In the genomic region with DNA sequence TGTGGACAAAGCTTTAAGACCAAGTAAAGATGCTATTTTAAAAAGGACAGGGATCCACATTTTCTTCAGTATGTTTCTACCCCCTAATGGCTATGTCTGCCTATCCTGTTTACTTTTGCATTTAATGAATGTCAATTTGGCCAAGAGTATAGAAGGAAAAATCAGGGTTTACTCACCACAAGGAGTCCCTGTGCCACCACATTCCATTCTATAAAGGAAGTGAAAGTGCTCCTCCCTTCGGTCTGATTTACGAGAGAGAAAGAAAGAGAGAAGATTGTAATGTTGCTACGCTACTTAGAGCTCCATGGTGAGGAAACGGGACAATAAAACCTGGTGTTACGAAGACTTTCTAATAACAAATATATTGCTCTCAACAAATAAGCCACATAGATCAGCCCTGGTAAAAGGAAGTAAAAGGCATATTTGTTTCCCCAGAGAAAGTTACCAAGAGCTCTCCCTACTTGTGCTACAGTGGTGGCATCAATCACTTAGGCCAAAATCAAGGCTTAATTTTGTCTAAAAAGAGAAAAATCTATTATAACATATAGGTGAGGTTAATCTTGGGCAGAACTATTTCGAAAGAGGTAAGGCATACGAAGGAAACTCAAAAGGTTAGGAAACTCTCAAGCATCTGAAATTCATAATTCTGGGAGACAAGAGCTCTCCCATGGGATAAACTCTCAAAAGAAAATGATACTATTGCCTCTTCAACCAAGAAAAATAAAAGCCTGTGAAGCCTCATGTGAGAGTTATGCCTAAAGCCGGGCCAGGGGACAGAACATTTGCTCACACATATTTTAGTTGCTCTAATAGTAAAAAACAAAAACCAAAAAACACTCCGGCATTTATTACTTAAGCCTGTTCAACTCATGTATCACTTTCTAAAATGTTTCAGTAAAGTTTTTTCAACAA, we compare ENCODE assay signal across 9 cellular contexts. TPM values are rescaled to one million over a fixed set of nuclear protein-coding genes. Genes with fewer than 3 reads are reported as not detected.
DNase-seq lines count a peak whose midpoint lies in the region; ATAC-seq, FAIRE-seq and TF ChIP-seq lines count a peak whose summit lies in the region.
"Had no signal": no experiment of that assay in that cellular context is flagged by ENCODE, and none has a peak within 500 bp of the region (broad histone marks: within the 10 kb centered on the region; RNA-seq: fewer than 3 reads in every experiment).

No MANE protein-coding gene starts in this region.

- intact Hi-C loops in Caco-2 (cut with micrococcal nuclease; ENCODE audit: unreplicated experiment): loop anchor here (1.0 to 5.0 kb wide), 3 partner anchors 68 to 170 kb away; no protein-coding TSS in a partner anchor
- intact Hi-C loops in right lobe of liver (cut with DNase I): no loop called here

- 55% methylated on average over 9 of the region's 9 CpGs for WGBS in right lobe of liver (ENCODE audit: insufficient coverage, low coverage, low lambda C conversion rate, missing lambda C conversion rate)

- no peaks in the 10 kb centered on the region for H3K9me3 Mint-ChIP-seq in Caco-2 (ENCODE audit: unreplicated experiment)
- H3K9me3 Mint-ChIP-seq in GM23338: no peaks in the 10 kb centered on the region
- H3K9me3 Mint-ChIP-seq in activated CD8-positive, alpha-beta memory T cell treated with anti-CD3 and anti-CD28 coated beads, Interleukin-2, amount 10 ng/mL, durations not matched to agents 7 days and 5 days (ENCODE audit: low read depth): no peaks in the 10 kb centered on the region
- H3K9me3 Mint-ChIP-seq: IgD-negative memory B cell had no signal

- TF ChIP-seq POLR2A in right lobe of liver (IDR thresholded peaks at IDR 0.05): no peak

- H3K27me3 ChIP-seq in Caco-2 (replicated peaks; ENCODE audit: control insufficient read depth, insufficient read depth, low read length) (no peaks in the 10 kb centered on the region), GM23338 (ENCODE audit: insufficient read depth) (no peaks in the 10 kb centered on the region), right lobe of liver (no peaks in the 10 kb centered on the region)

- peak overlapping the region; percentile 83 for H3K27ac Mint-ChIP-seq in Caco-2 (ENCODE audit: unreplicated experiment)
- peak overlapping the region; percentile 5 for H3K27ac Mint-ChIP-seq in GM23338
- no peak overlapping the region for H3K27ac Mint-ChIP-seq in activated CD8-positive, alpha-beta memory T cell treated with anti-CD3 and anti-CD28 coated beads, Interleukin-2, amount 10 ng/mL, durations not matched to agents 7 days and 5 days

- H2AFZ ChIP-seq in GM23338: no peak overlapping the region

- H4K20me1 ChIP-seq in GM23338 (replicated peaks; ENCODE audit: insufficient read depth): no peaks in the 10 kb centered on the region

- peak in 1 of 2 experiments; percentile 41 for TF ChIP-seq CTCF in Caco-2 (IDR thresholded peaks at IDR 0.05; ENCODE audit: insufficient read depth in 1 of 2, low read depth in 1 of 2, low read length in 1 of 2, severe bottlenecking in 1 of 2, unreplicated experiment in 1 of 2)
- peak; percentile 62 to 71 for TF ChIP-seq CTCF in GM23338 (conservative IDR thresholded peaks at IDR 0.05; ENCODE audit: low read depth in 2 of 2)
- peak; percentile 59 for TF ChIP-seq CTCF in choroid plexus epithelial cell (conservative IDR thresholded peaks at IDR 0.05; ENCODE audit: low read depth, low read length)
- TF ChIP-seq CTCF in right lobe of liver (IDR thresholded peaks at IDR 0.05): peak; percentile 14 to 22 (median 20)

- H3K4me3 ChIP-seq in Caco-2 (ENCODE audit: low read depth, low read length) (no peak overlapping the region), GM23338 (no peak overlapping the region), choroid plexus epithelial cell (ENCODE audit: low read depth, low read length) (peak overlapping the region; percentile 48), right lobe of liver (no peak overlapping the region)

- no TSS peak for BruUV-seq in Caco-2 (replicated peaks; lab: Mats Ljungman, UMichigan)

- DNase-seq in Caco-2 (peak in 1 of 2 experiments; percentile 67), GM23338 (ENCODE audit: low spot score) (peak; percentile 91), NCI-H146 treated with DMSO at 0.1 percent for 48 hours (lab: John Stamatoyannopoulos, UW; ENCODE audit: unreplicated experiment) (peak; percentile 76), choroid plexus epithelial cell (ENCODE audit: low read depth) (peak; percentile 86), right lobe of liver (no peak), urothelium cell line (ENCODE audit: low spot score) (peak; percentile 26), G401 (ENCODE audit: low spot score) (no peak)
- DNase-seq in activated CD8-positive, alpha-beta memory T cell treated with anti-CD3 and anti-CD28 coated beads, Interleukin-2, amount 10 ng/mL, durations not matched to agents 7 days and 5 days: no peak

- H3K4me1 ChIP-seq in Caco-2 (no peaks in the 10 kb centered on the region; the same call in 1 of the 2 replicates), GM23338 (ENCODE audit: insufficient read depth) (peaks cover 12% of the 10 kb centered on the region; the same call in 1 of the 2 replicates), right lobe of liver (peaks cover 0 to 19% (median 3%) of the 10 kb centered on the region in 4 donors)

- H3K27me3 Mint-ChIP-seq in Caco-2 (ENCODE audit: insufficient read depth, unreplicated experiment) (no peaks in the 10 kb centered on the region), GM23338 (ENCODE audit: insufficient read depth, low read depth, poor library complexity) (no peaks in the 10 kb centered on the region)
- no peaks in the 10 kb centered on the region for H3K27me3 Mint-ChIP-seq in activated CD8-positive, alpha-beta memory T cell treated with anti-CD3 and anti-CD28 coated beads, Interleukin-2, amount 10 ng/mL, durations not matched to agents 7 days and 5 days
- H3K27me3 Mint-ChIP-seq: IgD-negative memory B cell had no signal

- CTCF ChIA-PET in Caco-2 (lab: Charles Lee): interaction anchor here (0.7 to 1.8 kb wide), 10 partner anchors 9 to 232 kb away, joined by 3 to 20 read pairs (median 4); partner anchors contain the start of gene PROM1
- CTCF ChIA-PET in activated CD8-positive, alpha-beta memory T cell treated with anti-CD3 and anti-CD28 coated beads, Interleukin-2, amount 10 ng/mL, durations not matched to agents 7 days and 5 days (lab: Charles Lee): interaction anchor here (0.8 to 1.9 kb wide), 5 partner anchors 9 to 195 kb away, joined by 3 to 9 read pairs (median 3); no protein-coding TSS in a partner anchor

- peaks cover 5% of the 10 kb centered on the region for H3K36me3 Mint-ChIP-seq in Caco-2 (ENCODE audit: insufficient read depth, unreplicated experiment)
- H3K36me3 Mint-ChIP-seq in GM23338 (ENCODE audit: low read depth): no peaks in the 10 kb centered on the region
- peaks cover 2% of the 10 kb centered on the region for H3K36me3 Mint-ChIP-seq in activated CD8-positive, alpha-beta memory T cell treated with anti-CD3 and anti-CD28 coated beads, Interleukin-2, amount 10 ng/mL, durations not matched to agents 7 days and 5 days

- no peak for FAIRE-seq in urothelium cell line (lab: Jason Lieb, UNC)

- H3K9me2 ChIP-seq in GM23338 (ENCODE audit: insufficient read depth): no peaks in the 10 kb centered on the region

- H3F3A ChIP-seq in GM23338 (replicated peaks; ENCODE audit: low read depth): no peaks in the 10 kb centered on the region

- H3K27ac ChIP-seq in GM23338 (ENCODE audit: low read depth): 0 out of 2 replicates have a peak overlapping the region, but pooled peaks have one; percentile 3
- H3K27ac ChIP-seq in right lobe of liver: no peak overlapping the region

- H3K79me2 ChIP-seq in GM23338 (replicated peaks; ENCODE audit: insufficient read depth): no peaks in the 10 kb centered on the region

- H3K36me3 ChIP-seq in Caco-2 (ENCODE audit: control insufficient read depth, insufficient read depth, low read length) (no peaks in the 10 kb centered on the region), GM23338 (ENCODE audit: insufficient read depth) (no peaks in the 10 kb centered on the region), right lobe of liver (no peaks in the 10 kb centered on the region)

- peaks cover 14% of the 10 kb centered on the region for H3K4me1 Mint-ChIP-seq in Caco-2 (ENCODE audit: low read depth, unreplicated experiment)
- peaks cover 28% of the 10 kb centered on the region for H3K4me1 Mint-ChIP-seq in GM23338
- peaks cover 8% of the 10 kb centered on the region for H3K4me1 Mint-ChIP-seq in activated CD8-positive, alpha-beta memory T cell treated with anti-CD3 and anti-CD28 coated beads, Interleukin-2, amount 10 ng/mL, durations not matched to agents 7 days and 5 days

- in situ Hi-C loops in G401 (cut with HindIII; ENCODE audit: low sequenced_read_pairs): no loop called here

- ATAC-seq in GM23338 (peak; percentile 98), right lobe of liver (peak; percentile 64 to 81 (median 73))
- no peak for ATAC-seq in activated CD8-positive, alpha-beta memory T cell treated with anti-CD3 and anti-CD28 coated beads, Interleukin-2, amount 10 ng/mL, durations not matched to agents 7 days and 5 days

- no peak overlapping the region for H3K4me2 ChIP-seq in GM23338

- H3K4me3 Mint-ChIP-seq in Caco-2 (ENCODE audit: unreplicated experiment): peak overlapping the region; percentile 52
- peak overlapping the region; percentile 7; the same call in 1 of the 3 replicates for H3K4me3 Mint-ChIP-seq in GM23338
- H3K4me3 Mint-ChIP-seq in activated CD8-positive, alpha-beta memory T cell treated with anti-CD3 and anti-CD28 coated beads, Interleukin-2, amount 10 ng/mL, durations not matched to agents 7 days and 5 days: no peak overlapping the region

- POLR2A ChIA-PET in Caco-2 (lab: Charles Lee): interaction anchor here (1.0 kb wide), 1 partner anchor 113 kb away, joined by 3 read pairs; the partner anchor contains the start of gene PROM1

- H3K9me3 ChIP-seq in Caco-2: no peaks in the 10 kb centered on the region
- H3K9me3 ChIP-seq in right lobe of liver: no peaks in the 10 kb centered on the region

TF ChIP-seq in GM23338, 12 proteins besides CTCF, POLR2A, EP300 and RAD21:
- no peak for TF ChIP-seq EZH2phosphoT487 (IDR thresholded peaks at IDR 0.05; ENCODE audit: unreplicated experiment)
- TF ChIP-seq JUNB (IDR thresholded peaks at IDR 0.05; ENCODE audit: unreplicated experiment): no peak
- TF ChIP-seq NANOG (IDR thresholded peaks at IDR 0.05; ENCODE audit: borderline replicate concordance): no peak
- no peak for TF ChIP-seq ZNF331 (CRISPR knock-in tag; IDR thresholded peaks at IDR 0.05; ENCODE audit: low read depth)
- no peak for TF ChIP-seq POLR2AphosphoS5 (IDR thresholded peaks at IDR 0.05; ENCODE audit: low read depth)

RNA-seq across cellular contexts. Expression of gene TAPT1, which starts 29.5 kb away (rescaled TPM):
- total RNA-seq in Caco-2 (2022) (23.7 and 24.9 TPM in 2 replicates), right lobe of liver (10 to 100 TPM; 10.8 to 57.3 (median 40.1) TPM)
- 9.9 and 10.4 TPM in 2 replicates for total RNA-seq in GM23338 (2014; rRNA removed; shearing (Covaris generic))
- 3.6 TPM in 2 replicates for polyA plus RNA-seq in GM23338 (2016; fragmentation: Nextera tagmentation; extraction: Ambion mirVana)
- 10 to 100 TPM; 34.4 to 37.5 TPM for total RNA-seq in activated CD8-positive, alpha-beta memory T cell treated with anti-CD3 and anti-CD28 coated beads, Interleukin-2, amount 10 ng/mL, durations not matched to agents 7 days and 5 days
- 8.4 and 9.1 TPM in 2 replicates for total RNA-seq in G401 (2014; rRNA removed; shearing (Covaris generic))

Comparison
In these comparisons a context has a peak if more than half of its experiments do, and no peak if none do; other contexts are left out.
1. DNase-seq: peak in GM23338 (single experiment), NCI-H146 treated with DMSO at 0.1 percent for 48 hours (single experiment), choroid plexus epithelial cell (single experiment) and urothelium cell line (single experiment); none in right lobe of liver (0 of 3), activated CD8-positive, alpha-beta memory T cell treated with anti-CD3 and anti-CD28 coated beads, Interleukin-2, amount 10 ng/mL, durations not matched to agents 7 days and 5 days (single experiment) and G401 (single experiment).